In genomic region chr16:14502256-14502875, GRCh38 we compare ENCODE assay signal across 12 cellular contexts.
A peak's percentile ranks its signal among the peaks of the same experiment; 100 is the strongest.
DNase-seq lines count a peak whose midpoint lies in the region; TF ChIP-seq lines count a peak whose summit lies in the region.
"Had no signal": no experiment of that assay in that cellular context is flagged by ENCODE, and none has a peak within 500 bp of the region (broad histone marks: within the 10 kb centered on the region; RNA-seq: fewer than 3 reads in every experiment).

No MANE protein-coding gene starts in this region.

- H3K4me3 Mint-ChIP-seq in chondrocyte (ENCODE audit: unreplicated experiment) = no peak overlapping the region
- peak overlapping the region; percentile 56 for H3K4me3 Mint-ChIP-seq in type B pancreatic cell
- H3K4me3 Mint-ChIP-seq: activated naive CD4-positive, alpha-beta T cell treated with anti-CD3 and anti-CD28 coated beads, Interleukin-2, amount 50 U/mL, for 24 hours; stimulated activated naive B cell treated with anti-CD40 and anti-IgM and Interleukin-4, amounts not matched to agents 10 μg/mL and 1 μg/mL and 100 μg/mL, for 72 hours had no signal

- H3K36me3 Mint-ChIP-seq in chondrocyte (ENCODE audit: low read depth) (no peaks in the 10 kb centered on the region), type B pancreatic cell (no peaks in the 10 kb centered on the region)

- H3K36me3 ChIP-seq in mesodermal cell (ENCODE audit: control insufficient read depth, insufficient read depth, low read length) = no peaks in the 10 kb centered on the region
- H3K36me3 ChIP-seq in testis (ENCODE audit: low read depth, missing control alignments) = no peaks in the 10 kb centered on the region

- H3K9me3 Mint-ChIP-seq in chondrocyte (ENCODE audit: low read depth) (no peaks in the 10 kb centered on the region), type B pancreatic cell (no peaks in the 10 kb centered on the region)
- H3K9me3 Mint-ChIP-seq: activated naive CD4-positive, alpha-beta T cell treated with anti-CD3 and anti-CD28 coated beads, Interleukin-2, amount 50 U/mL, for 24 hours; stimulated activated naive B cell treated with anti-CD40 and anti-IgM and Interleukin-4, amounts not matched to agents 10 μg/mL and 1 μg/mL and 100 μg/mL, for 72 hours had no signal

- H3K27me3 Mint-ChIP-seq in chondrocyte (ENCODE audit: low read depth) (no peaks in the 10 kb centered on the region), type B pancreatic cell (no peaks in the 10 kb centered on the region)
- H3K27me3 Mint-ChIP-seq: activated naive CD4-positive, alpha-beta T cell treated with anti-CD3 and anti-CD28 coated beads, Interleukin-2, amount 50 U/mL, for 24 hours; stimulated activated naive B cell treated with anti-CD40 and anti-IgM and Interleukin-4, amounts not matched to agents 10 μg/mL and 1 μg/mL and 100 μg/mL, for 72 hours had no signal

- no peak for TF ChIP-seq POLR2A in testis (IDR thresholded peaks at IDR 0.05)

- H3K27ac ChIP-seq in mesodermal cell (ENCODE audit: low read depth, low read length, severe bottlenecking) (peak overlapping the region; percentile 81), testis (peak overlapping the region in 1 of 2 donors; percentile 21)

- H3K4me1 ChIP-seq in mesodermal cell (ENCODE audit: control insufficient read depth, insufficient read depth, low read length, poor library complexity, severe bottlenecking) (peaks cover 24% of the 10 kb centered on the region), testis (peaks cover 10% of the 10 kb centered on the region)

- intact Hi-C loops in testis (cut with DNase I; ENCODE audit: low total_unique reads) = no loop called here

- DNase-seq in DMS53 (lab: John Stamatoyannopoulos, UW) = peak; percentile 18
- DNase-seq in DMS53 treated with DMSO at 0.1 percent for 48 hours (lab: John Stamatoyannopoulos, UW; ENCODE audit: unreplicated experiment) = no peak
- no peak for DNase-seq in chondrocyte (ENCODE audit: low spot score)
- DNase-seq in type B pancreatic cell (ENCODE audit: extremely low spot score, unreplicated experiment) = no peak
- no peak for DNase-seq in testis
- no peak for DNase-seq in activated gamma-delta T cell treated with Interleukin-2 at 50 U/mL for 16 hours
- no peak for DNase-seq in activated naive CD4-positive, alpha-beta T cell treated with anti-CD3 and anti-CD28 coated beads, Interleukin-2, amount 50 U/mL, for 16 hours
- DNase-seq: activated CD4-positive, alpha-beta T cell treated with anti-CD3 and anti-CD28 coated beads for 48 hours; GDM1; stimulated activated naive B cell treated with anti-CD40 and anti-IgM and Interleukin-4, amounts not matched to agents 10 μg/mL and 1 μg/mL and 100 μg/mL, for 72 hours had no signal

- H3K4me1 Mint-ChIP-seq in chondrocyte (ENCODE audit: low read depth) (peaks cover 59% of the 10 kb centered on the region), type B pancreatic cell (ENCODE audit: unreplicated experiment) (peaks cover 31% of the 10 kb centered on the region)

- WGBS in mesodermal cell (ENCODE audit: insufficient coverage in 2 of 2), 2 experiments = 84 to 97% methylated on average over 2 of the region's 4 CpGs
- WGBS in testis, 2 donors = 74% methylated on average over 4 of the region's 4 CpGs

- H3K4me3 ChIP-seq in mesodermal cell (ENCODE audit: extremely low read depth, insufficient read depth, low read length, poor library complexity, severe bottlenecking) = no peak overlapping the region
- H3K4me3 ChIP-seq in testis = no peak overlapping the region

- H3K27ac Mint-ChIP-seq in chondrocyte (ENCODE audit: unreplicated experiment) (peak overlapping the region; percentile 94), type B pancreatic cell (peak overlapping the region; percentile 95)
- H3K27ac Mint-ChIP-seq: activated naive CD4-positive, alpha-beta T cell treated with anti-CD3 and anti-CD28 coated beads, Interleukin-2, amount 50 U/mL, for 24 hours; stimulated activated naive B cell treated with anti-CD40 and anti-IgM and Interleukin-4, amounts not matched to agents 10 μg/mL and 1 μg/mL and 100 μg/mL, for 72 hours had no signal

- H3K27me3 ChIP-seq in testis = no peaks in the 10 kb centered on the region

- TF ChIP-seq CTCF in chondrocyte (IDR thresholded peaks at IDR 0.05) (no peak), type B pancreatic cell (conservative IDR thresholded peaks at IDR 0.05) (no peak), testis (IDR thresholded peaks at IDR 0.05) (no peak)

- H3K9me3 ChIP-seq in mesodermal cell (ENCODE audit: control insufficient read depth, low read length) = no peaks in the 10 kb centered on the region
- no peaks in the 10 kb centered on the region for H3K9me3 ChIP-seq in testis
